22 cellular contexts compared by ENCODE assay signal in the genomic region with DNA sequence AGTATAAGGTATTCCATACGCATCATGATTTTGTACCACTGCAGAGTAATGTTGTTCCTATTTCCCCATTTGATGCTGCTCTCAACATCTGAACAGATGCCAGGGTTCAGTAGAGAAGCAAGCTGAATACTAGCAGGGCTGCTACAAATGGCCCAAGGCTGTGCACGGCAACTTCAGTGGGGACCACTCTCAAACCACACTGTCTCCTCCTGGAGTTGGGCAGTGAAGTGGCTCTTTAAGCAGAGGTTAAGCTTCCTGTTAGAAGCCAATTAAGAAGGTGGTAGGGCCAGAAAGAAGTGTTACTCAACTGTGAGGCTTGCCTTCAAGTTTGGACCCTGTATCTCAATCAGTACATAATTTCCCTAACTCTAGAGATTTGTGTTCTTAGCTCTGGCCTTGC.
"Had no signal": no experiment of that assay in that cellular context is flagged by ENCODE, and none has a peak within 500 bp of the region (broad histone marks: within the 10 kb centered on the region; RNA-seq: fewer than 3 reads in every experiment).

No MANE protein-coding gene starts in this region.

- FAIRE-seq: bronchial epithelial cell, endometrium, keratinocyte had no signal

- H3K27ac Mint-ChIP-seq: activated B cell treated with CpG ODN at 0.5 μM for 24 hours; activated CD4-positive, alpha-beta memory T cell treated with anti-CD3 and anti-CD28 coated beads, Interleukin-2, amount 10 ng/mL, durations not matched to agents 7 days and 5 days; activated CD4-positive, alpha-beta T cell treated with anti-CD3 and anti-CD28 coated beads for 36 hours; activated naive CD4-positive, alpha-beta T cell treated with anti-CD3 and anti-CD28 coated beads for 36 hours; activated naive CD8-positive, alpha-beta T cell treated with anti-CD3 and anti-CD28 coated beads, Interleukin-2, amount 10 ng/mL, durations not matched to agents 7 days and 5 days; natural killer cell had no signal

- H3K27ac ChIP-seq: prostate gland, right atrium auricular region, upper lobe of left lung had no signal

- H3K9me3 Mint-ChIP-seq: activated B cell treated with CpG ODN at 0.5 μM for 24 hours; activated CD4-positive, alpha-beta memory T cell treated with anti-CD3 and anti-CD28 coated beads, Interleukin-2, amount 10 ng/mL, durations not matched to agents 7 days and 5 days; activated naive CD4-positive, alpha-beta T cell treated with anti-CD3 and anti-CD28 coated beads for 36 hours; activated naive CD8-positive, alpha-beta T cell treated with anti-CD3 and anti-CD28 coated beads, Interleukin-2, amount 10 ng/mL, durations not matched to agents 7 days and 5 days; natural killer cell had no signal

- DNase-seq: activated B cell treated with CpG ODN at 0.5 μM for 24 hours; activated CD4-positive, alpha-beta memory T cell treated with anti-CD3 and anti-CD28 coated beads, Interleukin-2, amount 10 ng/mL, durations not matched to agents 7 days and 5 days; activated CD4-positive, alpha-beta T cell treated with anti-CD3 and anti-CD28 coated beads for 36 hours; activated CD8-positive, alpha-beta memory T cell treated with anti-CD3 and anti-CD28 coated beads, Interleukin-2, amount 50 U/mL, for 4 hours; activated effector memory CD4-positive, alpha-beta T cell treated with Interleukin-2 at 50 U/mL for 16 hours; activated naive CD4-positive, alpha-beta T cell treated with anti-CD3 and anti-CD28 coated beads for 36 hours; activated naive CD8-positive, alpha-beta T cell treated with anti-CD3 and anti-CD28 coated beads, Interleukin-2, amount 10 ng/mL, durations not matched to agents 7 days and 5 days; activated T-cell treated with anti-CD3 and anti-CD28 coated beads, Interleukin-2, amount 50 U/mL, for 48 hours; amniotic stem cell; cerebellar nuclear complex; cortex of kidney; erythroblast; natural killer cell; stimulated activated CD4-positive, alpha-beta T cell treated with anti-CD3 and anti-CD28 coated beads, Interleukin-4, amount 100 ng/mL, for 24 hours; stimulated activated naive CD4-positive, alpha-beta T cell treated with Interleukin-2 at 50 U/mL for 16 hours; T-helper 9 cell had no signal

- H3K4me3 ChIP-seq: prostate gland, right atrium auricular region, upper lobe of left lung had no signal

- H3K4me1 ChIP-seq: prostate gland had no signal

- H3K36me3 ChIP-seq: prostate gland had no signal

- H3K27me3 Mint-ChIP-seq: activated B cell treated with CpG ODN at 0.5 μM for 24 hours; activated CD4-positive, alpha-beta memory T cell treated with anti-CD3 and anti-CD28 coated beads, Interleukin-2, amount 10 ng/mL, durations not matched to agents 7 days and 5 days; activated CD4-positive, alpha-beta T cell treated with anti-CD3 and anti-CD28 coated beads for 36 hours; activated naive CD8-positive, alpha-beta T cell treated with anti-CD3 and anti-CD28 coated beads, Interleukin-2, amount 10 ng/mL, durations not matched to agents 7 days and 5 days had no signal

- H3K9me3 ChIP-seq: prostate gland, right atrium auricular region, upper lobe of left lung had no signal

- H3K4me3 Mint-ChIP-seq: activated B cell treated with CpG ODN at 0.5 μM for 24 hours; activated CD4-positive, alpha-beta memory T cell treated with anti-CD3 and anti-CD28 coated beads, Interleukin-2, amount 10 ng/mL, durations not matched to agents 7 days and 5 days; activated CD4-positive, alpha-beta T cell treated with anti-CD3 and anti-CD28 coated beads for 36 hours; activated naive CD4-positive, alpha-beta T cell treated with anti-CD3 and anti-CD28 coated beads for 36 hours; activated naive CD8-positive, alpha-beta T cell treated with anti-CD3 and anti-CD28 coated beads, Interleukin-2, amount 10 ng/mL, durations not matched to agents 7 days and 5 days; natural killer cell had no signal

- H3K27me3 ChIP-seq: right atrium auricular region, upper lobe of left lung had no signal

- ATAC-seq: activated CD4-positive, alpha-beta T cell treated with anti-CD3 and anti-CD28 coated beads for 36 hours; natural killer cell had no signal
